Comparison of ENCODE assay signal across 1 cellular context in the genomic region with DNA sequence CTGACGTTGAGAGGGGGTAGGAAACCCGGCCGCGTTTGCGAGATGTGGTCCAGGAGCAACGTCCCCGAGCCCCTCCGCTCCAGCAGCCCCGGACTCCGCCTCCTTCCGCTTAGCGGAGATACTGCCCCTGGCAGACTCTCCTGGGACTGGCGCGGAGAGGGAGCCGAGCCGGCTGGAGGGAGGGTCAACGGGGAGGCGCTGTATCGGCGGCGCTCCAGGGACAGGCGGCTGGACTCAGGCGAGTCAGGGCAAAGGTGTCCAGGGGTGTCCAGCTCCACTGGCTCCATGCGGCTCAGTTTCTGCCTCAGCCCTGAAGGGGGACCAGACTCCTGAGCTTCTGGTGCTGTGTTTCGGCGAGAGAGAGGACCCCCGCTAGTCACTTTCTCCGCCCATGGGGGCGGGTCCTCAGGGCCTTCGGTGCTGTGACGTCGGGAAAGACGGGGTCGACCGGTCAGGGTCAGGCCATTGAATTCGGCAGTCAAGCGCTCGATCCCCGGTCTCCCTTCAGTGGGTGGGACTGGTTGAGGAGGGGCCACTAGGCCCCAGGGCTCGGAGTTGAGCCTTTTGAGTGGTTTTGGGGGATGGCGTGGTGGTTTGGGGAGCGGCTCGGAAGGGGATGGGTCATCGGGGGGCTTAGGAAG.
TF ChIP-seq lines count a peak whose summit lies in the region.

No MANE protein-coding gene starts in this region.

TF ChIP-seq in HepG2, 621 proteins besides CTCF, POLR2A, EP300 and RAD21 (continued from another document and continues in another):
- TF ChIP-seq, protein P1, sequence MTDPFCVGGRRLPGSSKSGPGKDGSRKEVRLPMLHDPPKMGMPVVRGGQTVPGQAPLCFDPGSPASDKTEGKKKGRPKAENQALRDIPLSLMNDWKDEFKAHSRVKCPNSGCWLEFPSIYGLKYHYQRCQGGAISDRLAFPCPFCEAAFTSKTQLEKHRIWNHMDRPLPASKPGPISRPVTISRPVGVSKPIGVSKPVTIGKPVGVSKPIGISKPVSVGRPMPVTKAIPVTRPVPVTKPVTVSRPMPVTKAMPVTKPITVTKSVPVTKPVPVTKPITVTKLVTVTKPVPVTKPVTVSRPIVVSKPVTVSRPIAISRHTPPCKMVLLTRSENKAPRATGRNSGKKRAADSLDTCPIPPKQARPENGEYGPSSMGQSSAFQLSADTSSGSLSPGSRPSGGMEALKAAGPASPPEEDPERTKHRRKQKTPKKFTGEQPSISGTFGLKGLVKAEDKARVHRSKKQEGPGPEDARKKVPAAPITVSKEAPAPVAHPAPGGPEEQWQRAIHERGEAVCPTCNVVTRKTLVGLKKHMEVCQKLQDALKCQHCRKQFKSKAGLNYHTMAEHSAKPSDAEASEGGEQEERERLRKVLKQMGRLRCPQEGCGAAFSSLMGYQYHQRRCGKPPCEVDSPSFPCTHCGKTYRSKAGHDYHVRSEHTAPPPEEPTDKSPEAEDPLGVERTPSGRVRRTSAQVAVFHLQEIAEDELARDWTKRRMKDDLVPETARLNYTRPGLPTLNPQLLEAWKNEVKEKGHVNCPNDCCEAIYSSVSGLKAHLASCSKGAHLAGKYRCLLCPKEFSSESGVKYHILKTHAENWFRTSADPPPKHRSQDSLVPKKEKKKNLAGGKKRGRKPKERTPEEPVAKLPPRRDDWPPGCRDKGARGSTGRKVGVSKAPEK (CRISPR knock-in tag; IDR thresholded peaks at IDR 0.05; ENCODE audit: borderline replicate concordance): peak; percentile 79; the same call in 1 of the 2 replicates
- TF ChIP-seq ZNF775 (CRISPR knock-in tag; IDR thresholded peaks at IDR 0.05; ENCODE audit: borderline replicate concordance): no peak
- TF ChIP-seq RARA (CRISPR knock-in tag; IDR thresholded peaks at IDR 0.05): 0 out of 2 replicates have a peak, but pooled peaks have one; percentile 23
- TF ChIP-seq, protein P2, sequence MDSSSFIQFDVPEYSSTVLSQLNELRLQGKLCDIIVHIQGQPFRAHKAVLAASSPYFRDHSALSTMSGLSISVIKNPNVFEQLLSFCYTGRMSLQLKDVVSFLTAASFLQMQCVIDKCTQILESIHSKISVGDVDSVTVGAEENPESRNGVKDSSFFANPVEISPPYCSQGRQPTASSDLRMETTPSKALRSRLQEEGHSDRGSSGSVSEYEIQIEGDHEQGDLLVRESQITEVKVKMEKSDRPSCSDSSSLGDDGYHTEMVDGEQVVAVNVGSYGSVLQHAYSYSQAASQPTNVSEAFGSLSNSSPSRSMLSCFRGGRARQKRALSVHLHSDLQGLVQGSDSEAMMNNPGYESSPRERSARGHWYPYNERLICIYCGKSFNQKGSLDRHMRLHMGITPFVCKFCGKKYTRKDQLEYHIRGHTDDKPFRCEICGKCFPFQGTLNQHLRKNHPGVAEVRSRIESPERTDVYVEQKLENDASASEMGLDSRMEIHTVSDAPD (CRISPR knock-in tag; IDR thresholded peaks at IDR 0.05): no peak
- 0 out of 2 replicates have a peak, but pooled peaks have one; percentile 60 for TF ChIP-seq ZMAT3 (CRISPR knock-in tag; conservative IDR thresholded peaks at IDR 0.05)
- TF ChIP-seq MIER2 (CRISPR knock-in tag; IDR thresholded peaks at IDR 0.05): no peak
- no peak for TF ChIP-seq TBL1XR1 (IDR thresholded peaks at IDR 0.05; ENCODE audit: borderline replicate concordance, low read length, partially characterized antibody)
- no peak for TF ChIP-seq ZSCAN12 (CRISPR knock-in tag; IDR thresholded peaks at IDR 0.05)
- no peak for TF ChIP-seq ZFP41 (CRISPR knock-in tag; IDR thresholded peaks at IDR 0.05; ENCODE audit: borderline replicate concordance)
- TF ChIP-seq IKZF1 (IDR thresholded peaks at IDR 0.05): no peak
- TF ChIP-seq SYNCRIP (IDR thresholded peaks at IDR 0.05; ENCODE audit: insufficient read depth, low read depth, low read length): no peak
- no peak for TF ChIP-seq JDP2 (CRISPR knock-in tag; IDR thresholded peaks at IDR 0.05; ENCODE audit: borderline replicate concordance)
- TF ChIP-seq MATR3 (CRISPR knock-in tag; IDR thresholded peaks at IDR 0.05): no peak
- no peak for TF ChIP-seq DPF2 (CRISPR knock-in tag; IDR thresholded peaks at IDR 0.05; ENCODE audit: borderline replicate concordance, low read depth)
- TF ChIP-seq TEAD3 (CRISPR knock-in tag; optimal IDR thresholded peaks at IDR 0.05; ENCODE audit: borderline replicate concordance): no peak
- no peak for TF ChIP-seq CEBPB (IDR thresholded peaks at IDR 0.05; ENCODE audit: borderline replicate concordance, low read depth, low read length)
- peak; percentile 10; the same call in 1 of the 2 replicates for TF ChIP-seq ZNF768 (CRISPR knock-in tag; IDR thresholded peaks at IDR 0.05)
- TF ChIP-seq RFXAP (CRISPR knock-in tag; IDR thresholded peaks at IDR 0.05; ENCODE audit: borderline replicate concordance): peak; percentile 50; the same call in 1 of the 2 replicates
- TF ChIP-seq, protein P3, sequence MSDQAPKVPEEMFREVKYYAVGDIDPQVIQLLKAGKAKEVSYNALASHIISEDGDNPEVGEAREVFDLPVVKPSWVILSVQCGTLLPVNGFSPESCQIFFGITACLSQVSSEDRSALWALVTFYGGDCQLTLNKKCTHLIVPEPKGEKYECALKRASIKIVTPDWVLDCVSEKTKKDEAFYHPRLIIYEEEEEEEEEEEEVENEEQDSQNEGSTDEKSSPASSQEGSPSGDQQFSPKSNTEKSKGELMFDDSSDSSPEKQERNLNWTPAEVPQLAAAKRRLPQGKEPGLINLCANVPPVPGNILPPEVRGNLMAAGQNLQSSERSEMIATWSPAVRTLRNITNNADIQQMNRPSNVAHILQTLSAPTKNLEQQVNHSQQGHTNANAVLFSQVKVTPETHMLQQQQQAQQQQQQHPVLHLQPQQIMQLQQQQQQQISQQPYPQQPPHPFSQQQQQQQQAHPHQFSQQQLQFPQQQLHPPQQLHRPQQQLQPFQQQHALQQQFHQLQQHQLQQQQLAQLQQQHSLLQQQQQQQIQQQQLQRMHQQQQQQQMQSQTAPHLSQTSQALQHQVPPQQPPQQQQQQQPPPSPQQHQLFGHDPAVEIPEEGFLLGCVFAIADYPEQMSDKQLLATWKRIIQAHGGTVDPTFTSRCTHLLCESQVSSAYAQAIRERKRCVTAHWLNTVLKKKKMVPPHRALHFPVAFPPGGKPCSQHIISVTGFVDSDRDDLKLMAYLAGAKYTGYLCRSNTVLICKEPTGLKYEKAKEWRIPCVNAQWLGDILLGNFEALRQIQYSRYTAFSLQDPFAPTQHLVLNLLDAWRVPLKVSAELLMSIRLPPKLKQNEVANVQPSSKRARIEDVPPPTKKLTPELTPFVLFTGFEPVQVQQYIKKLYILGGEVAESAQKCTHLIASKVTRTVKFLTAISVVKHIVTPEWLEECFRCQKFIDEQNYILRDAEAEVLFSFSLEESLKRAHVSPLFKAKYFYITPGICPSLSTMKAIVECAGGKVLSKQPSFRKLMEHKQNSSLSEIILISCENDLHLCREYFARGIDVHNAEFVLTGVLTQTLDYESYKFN (CRISPR knock-in tag; conservative IDR thresholded peaks at IDR 0.05): peak; percentile 44; the same call in 1 of the 2 replicates
- TF ChIP-seq, protein P4, sequence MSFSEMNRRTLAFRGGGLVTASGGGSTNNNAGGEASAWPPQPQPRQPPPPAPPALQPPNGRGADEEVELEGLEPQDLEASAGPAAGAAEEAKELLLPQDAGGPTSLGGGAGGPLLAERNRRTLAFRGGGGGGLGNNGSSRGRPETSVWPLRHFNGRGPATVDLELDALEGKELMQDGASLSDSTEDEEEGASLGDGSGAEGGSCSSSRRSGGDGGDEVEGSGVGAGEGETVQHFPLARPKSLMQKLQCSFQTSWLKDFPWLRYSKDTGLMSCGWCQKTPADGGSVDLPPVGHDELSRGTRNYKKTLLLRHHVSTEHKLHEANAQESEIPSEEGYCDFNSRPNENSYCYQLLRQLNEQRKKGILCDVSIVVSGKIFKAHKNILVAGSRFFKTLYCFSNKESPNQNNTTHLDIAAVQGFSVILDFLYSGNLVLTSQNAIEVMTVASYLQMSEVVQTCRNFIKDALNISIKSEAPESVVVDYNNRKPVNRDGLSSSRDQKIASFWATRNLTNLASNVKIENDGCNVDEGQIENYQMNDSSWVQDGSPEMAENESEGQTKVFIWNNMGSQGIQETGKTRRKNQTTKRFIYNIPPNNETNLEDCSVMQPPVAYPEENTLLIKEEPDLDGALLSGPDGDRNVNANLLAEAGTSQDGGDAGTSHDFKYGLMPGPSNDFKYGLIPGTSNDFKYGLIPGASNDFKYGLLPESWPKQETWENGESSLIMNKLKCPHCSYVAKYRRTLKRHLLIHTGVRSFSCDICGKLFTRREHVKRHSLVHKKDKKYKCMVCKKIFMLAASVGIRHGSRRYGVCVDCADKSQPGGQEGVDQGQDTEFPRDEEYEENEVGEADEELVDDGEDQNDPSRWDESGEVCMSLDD (CRISPR knock-in tag; IDR thresholded peaks at IDR 0.05; ENCODE audit: borderline replicate concordance): no peak
- no peak for TF ChIP-seq ZNF260 (CRISPR knock-in tag; IDR thresholded peaks at IDR 0.05; ENCODE audit: borderline replicate concordance, low read depth)
- TF ChIP-seq, protein P5, sequence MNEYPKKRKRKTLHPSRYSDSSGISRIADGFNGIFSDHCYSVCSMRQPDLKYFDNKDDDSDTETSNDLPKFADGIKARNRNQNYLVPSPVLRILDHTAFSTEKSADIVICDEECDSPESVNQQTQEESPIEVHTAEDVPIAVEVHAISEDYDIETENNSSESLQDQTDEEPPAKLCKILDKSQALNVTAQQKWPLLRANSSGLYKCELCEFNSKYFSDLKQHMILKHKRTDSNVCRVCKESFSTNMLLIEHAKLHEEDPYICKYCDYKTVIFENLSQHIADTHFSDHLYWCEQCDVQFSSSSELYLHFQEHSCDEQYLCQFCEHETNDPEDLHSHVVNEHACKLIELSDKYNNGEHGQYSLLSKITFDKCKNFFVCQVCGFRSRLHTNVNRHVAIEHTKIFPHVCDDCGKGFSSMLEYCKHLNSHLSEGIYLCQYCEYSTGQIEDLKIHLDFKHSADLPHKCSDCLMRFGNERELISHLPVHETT (CRISPR knock-in tag; conservative IDR thresholded peaks at IDR 0.05): no peak
- no peak for TF ChIP-seq FOXO1 (CRISPR knock-in tag; IDR thresholded peaks at IDR 0.05)
- TF ChIP-seq ZNF335 (CRISPR knock-in tag; IDR thresholded peaks at IDR 0.05): no peak
- no peak for TF ChIP-seq SOX6 (IDR thresholded peaks at IDR 0.05)
- TF ChIP-seq SOX6 (CRISPR knock-in tag; IDR thresholded peaks at IDR 0.05): peak; percentile 16; the same call in 1 of the 2 replicates
- TF ChIP-seq ARNT (IDR thresholded peaks at IDR 0.05): no peak
- no peak for TF ChIP-seq PRMT3 (CRISPR knock-in tag; IDR thresholded peaks at IDR 0.05; ENCODE audit: borderline replicate concordance, low read depth)
- no peak for TF ChIP-seq CBX5 (CRISPR knock-in tag; IDR thresholded peaks at IDR 0.05; ENCODE audit: borderline replicate concordance)
- TF ChIP-seq EZH2 (conservative IDR thresholded peaks at IDR 0.05; ENCODE audit: low read depth, low read length): no peak
- TF ChIP-seq TBX2 (CRISPR knock-in tag; IDR thresholded peaks at IDR 0.05; ENCODE audit: borderline replicate concordance): peak; percentile 69; the same call in 1 of the 2 replicates
- TF ChIP-seq, protein P6, sequence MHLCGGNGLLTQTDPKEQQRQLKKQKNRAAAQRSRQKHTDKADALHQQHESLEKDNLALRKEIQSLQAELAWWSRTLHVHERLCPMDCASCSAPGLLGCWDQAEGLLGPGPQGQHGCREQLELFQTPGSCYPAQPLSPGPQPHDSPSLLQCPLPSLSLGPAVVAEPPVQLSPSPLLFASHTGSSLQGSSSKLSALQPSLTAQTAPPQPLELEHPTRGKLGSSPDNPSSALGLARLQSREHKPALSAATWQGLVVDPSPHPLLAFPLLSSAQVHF (CRISPR knock-in tag; IDR thresholded peaks at IDR 0.05): no peak
- TF ChIP-seq ISL2 (CRISPR knock-in tag; IDR thresholded peaks at IDR 0.05): no peak
- TF ChIP-seq, protein P7, sequence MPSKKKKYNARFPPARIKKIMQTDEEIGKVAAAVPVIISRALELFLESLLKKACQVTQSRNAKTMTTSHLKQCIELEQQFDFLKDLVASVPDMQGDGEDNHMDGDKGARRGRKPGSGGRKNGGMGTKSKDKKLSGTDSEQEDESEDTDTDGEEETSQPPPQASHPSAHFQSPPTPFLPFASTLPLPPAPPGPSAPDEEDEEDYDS (CRISPR knock-in tag; IDR thresholded peaks at IDR 0.05): peak; percentile 46; the same call in 1 of the 2 replicates
- TF ChIP-seq ZNF549 (CRISPR knock-in tag; IDR thresholded peaks at IDR 0.05): no peak
- TF ChIP-seq ZNF367 (CRISPR knock-in tag; IDR thresholded peaks at IDR 0.05; ENCODE audit: borderline replicate concordance): no peak
- peak; percentile 60; the same call in 1 of the 2 replicates for TF ChIP-seq TAF1 (CRISPR knock-in tag; IDR thresholded peaks at IDR 0.05)
- TF ChIP-seq ZNF782 (CRISPR knock-in tag; IDR thresholded peaks at IDR 0.05; ENCODE audit: borderline replicate concordance): peak; percentile 72; the same call in 1 of the 2 replicates
- no peak for TF ChIP-seq ZNF746 (CRISPR knock-in tag; IDR thresholded peaks at IDR 0.05)
- no peak for TF ChIP-seq ZNF235 (CRISPR knock-in tag; IDR thresholded peaks at IDR 0.05; ENCODE audit: borderline replicate concordance)
- TF ChIP-seq KDM3A (CRISPR knock-in tag; IDR thresholded peaks at IDR 0.05; ENCODE audit: low read depth): peak; percentile 42; the same call in 1 of the 2 replicates
- no peak for TF ChIP-seq ATRX (CRISPR knock-in tag; IDR thresholded peaks at IDR 0.05; ENCODE audit: borderline replicate concordance)
- no peak; the same call in 1 of the 2 replicates for TF ChIP-seq ARHGAP35 (CRISPR knock-in tag; IDR thresholded peaks at IDR 0.05; ENCODE audit: borderline replicate concordance)
- no peak for TF ChIP-seq FOXA1 (IDR thresholded peaks at IDR 0.05)
- TF ChIP-seq FOXA1 (CRISPR knock-in tag; IDR thresholded peaks at IDR 0.05): peak; percentile 3; the same call in 1 of the 2 replicates
- TF ChIP-seq, protein P8, sequence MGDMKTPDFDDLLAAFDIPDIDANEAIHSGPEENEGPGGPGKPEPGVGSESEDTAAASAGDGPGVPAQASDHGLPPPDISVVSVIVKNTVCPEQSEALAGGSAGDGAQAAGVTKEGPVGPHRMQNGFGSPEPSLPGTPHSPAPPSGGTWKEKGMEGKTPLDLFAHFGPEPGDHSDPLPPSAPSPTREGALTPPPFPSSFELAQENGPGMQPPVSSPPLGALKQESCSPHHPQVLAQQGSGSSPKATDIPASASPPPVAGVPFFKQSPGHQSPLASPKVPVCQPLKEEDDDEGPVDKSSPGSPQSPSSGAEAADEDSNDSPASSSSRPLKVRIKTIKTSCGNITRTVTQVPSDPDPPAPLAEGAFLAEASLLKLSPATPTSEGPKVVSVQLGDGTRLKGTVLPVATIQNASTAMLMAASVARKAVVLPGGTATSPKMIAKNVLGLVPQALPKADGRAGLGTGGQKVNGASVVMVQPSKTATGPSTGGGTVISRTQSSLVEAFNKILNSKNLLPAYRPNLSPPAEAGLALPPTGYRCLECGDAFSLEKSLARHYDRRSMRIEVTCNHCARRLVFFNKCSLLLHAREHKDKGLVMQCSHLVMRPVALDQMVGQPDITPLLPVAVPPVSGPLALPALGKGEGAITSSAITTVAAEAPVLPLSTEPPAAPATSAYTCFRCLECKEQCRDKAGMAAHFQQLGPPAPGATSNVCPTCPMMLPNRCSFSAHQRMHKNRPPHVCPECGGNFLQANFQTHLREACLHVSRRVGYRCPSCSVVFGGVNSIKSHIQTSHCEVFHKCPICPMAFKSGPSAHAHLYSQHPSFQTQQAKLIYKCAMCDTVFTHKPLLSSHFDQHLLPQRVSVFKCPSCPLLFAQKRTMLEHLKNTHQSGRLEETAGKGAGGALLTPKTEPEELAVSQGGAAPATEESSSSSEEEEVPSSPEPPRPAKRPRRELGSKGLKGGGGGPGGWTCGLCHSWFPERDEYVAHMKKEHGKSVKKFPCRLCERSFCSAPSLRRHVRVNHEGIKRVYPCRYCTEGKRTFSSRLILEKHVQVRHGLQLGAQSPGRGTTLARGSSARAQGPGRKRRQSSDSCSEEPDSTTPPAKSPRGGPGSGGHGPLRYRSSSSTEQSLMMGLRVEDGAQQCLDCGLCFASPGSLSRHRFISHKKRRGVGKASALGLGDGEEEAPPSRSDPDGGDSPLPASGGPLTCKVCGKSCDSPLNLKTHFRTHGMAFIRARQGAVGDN (CRISPR knock-in tag; IDR thresholded peaks at IDR 0.05): peak; percentile 66
- 0 out of 2 replicates have a peak, but pooled peaks have one; percentile 8 for TF ChIP-seq JUND (CRISPR knock-in tag; IDR thresholded peaks at IDR 0.05)
